8 cellular contexts compared by ENCODE assay signal in the genomic region with DNA sequence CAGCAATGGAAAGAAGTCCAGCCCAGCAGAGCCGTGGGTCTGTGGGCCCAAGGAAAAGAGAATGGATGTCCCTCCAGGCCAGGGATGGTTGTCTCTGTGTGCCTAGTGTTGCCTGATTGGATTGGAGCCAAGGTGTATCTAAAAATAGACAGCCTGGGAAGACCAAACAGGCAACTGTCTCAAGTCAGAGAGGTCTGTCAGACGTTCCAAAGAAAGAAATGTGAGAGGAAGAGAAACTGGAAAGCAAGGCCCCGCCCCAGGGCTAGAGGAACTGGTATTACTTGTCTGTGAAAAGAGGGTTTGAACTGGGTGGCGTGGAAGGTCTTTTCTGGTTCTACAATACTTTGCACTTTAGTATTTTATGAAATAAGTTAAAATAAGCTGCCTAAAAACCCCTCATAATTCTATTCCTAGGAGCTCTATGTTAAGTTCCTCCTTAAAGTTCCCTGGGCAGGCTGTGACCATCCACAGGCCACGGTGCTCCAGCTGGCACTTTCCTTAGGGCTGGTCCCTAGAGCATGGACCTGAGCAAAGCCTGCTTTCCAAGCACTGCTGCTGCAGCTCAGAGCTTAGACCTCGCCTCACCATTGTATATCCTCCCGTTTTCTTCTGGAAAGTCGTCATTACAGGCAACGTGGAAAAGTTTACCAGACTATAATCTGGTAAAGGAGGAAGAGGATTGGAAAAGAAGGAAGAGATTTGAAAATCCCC.
A peak's percentile ranks its signal among the peaks of the same experiment; 100 is the strongest.
DNase-seq lines count a peak whose midpoint lies in the region; ATAC-seq and TF ChIP-seq lines count a peak whose summit lies in the region.
"Had no signal": no experiment of that assay in that cellular context is flagged by ENCODE, and none has a peak within 500 bp of the region (broad histone marks: within the 10 kb centered on the region; RNA-seq: fewer than 3 reads in every experiment).

No MANE protein-coding gene starts in this region.

- no peaks in the 10 kb centered on the region for H3K4me1 ChIP-seq in ascending aorta
- H3K4me1 ChIP-seq in right cardiac atrium (ENCODE audit: control insufficient read depth, insufficient read depth, low read length) = peaks cover 10% of the 10 kb centered on the region
- H3K4me1 ChIP-seq in thyroid gland = peaks cover 6 to 20% of the 10 kb centered on the region in 2 donors

- ATAC-seq in right cardiac atrium (peak; percentile 55 to 72), HG02642 (IDR thresholded peaks at IDR 0.05; ENCODE audit: poor library complexity, unreplicated experiment) (no peak), HG03521 (IDR thresholded peaks at IDR 0.05; ENCODE audit: unreplicated experiment) (no peak)

- H3K36me3 ChIP-seq in ascending aorta = no peaks in the 10 kb centered on the region
- no peaks in the 10 kb centered on the region for H3K36me3 ChIP-seq in thyroid gland

- intact Hi-C loops in ascending aorta (cut with DNase I) = no loop called here
- intact Hi-C loops in right cardiac atrium (cut with DNase I) = no loop called here
- intact Hi-C loops in thyroid gland (cut with DNase I) = no loop called here

- H3K27ac ChIP-seq in ascending aorta (peak overlapping the region; percentile 37 to 53), right cardiac atrium (ENCODE audit: low read length) (peak overlapping the region; percentile 53), thyroid gland (no peak overlapping the region)

- DNase-seq in LNCaP clone FGC (ENCODE audit: low read depth) = peak; percentile 65
- DNase-seq in ascending aorta (ENCODE audit: low spot score in 2 of 2) = no peak
- DNase-seq in right cardiac atrium = peak; percentile 36 to 73 (median 65)
- peak; percentile 27 to 31 for DNase-seq in thyroid gland
- DNase-seq in activated CD4-positive, alpha-beta T cell treated with anti-CD3 and anti-CD28 coated beads, Interleukin-2, amount 50 U/mL, for 4 hours = no peak
- DNase-seq: NCI-H226 had no signal

- no peaks in the 10 kb centered on the region for H3K9me3 ChIP-seq in ascending aorta
- no peaks in the 10 kb centered on the region for H3K9me3 ChIP-seq in right cardiac atrium (ENCODE audit: control insufficient read depth, low read length)
- H3K9me3 ChIP-seq in thyroid gland = no peaks in the 10 kb centered on the region

- H3K4me3 ChIP-seq in LNCaP clone FGC (ENCODE audit: low read depth, low read length) = no peak overlapping the region
- H3K4me3 ChIP-seq in ascending aorta = no peak overlapping the region
- no peak overlapping the region for H3K4me3 ChIP-seq in right cardiac atrium (ENCODE audit: low read length)
- H3K4me3 ChIP-seq in thyroid gland (replicated peaks in 1 of 3) = no peak overlapping the region

- WGBS in right cardiac atrium = 36% methylated on average over 9 of the region's 9 CpGs
- WGBS in thyroid gland, 2 donors = 64 to 67% methylated on average over 9 of the region's 9 CpGs

- no peak for TF ChIP-seq CTCF in LNCaP clone FGC (IDR thresholded peaks at IDR 0.05; ENCODE audit: control insufficient read depth, extremely low read depth, insufficient read depth)
- TF ChIP-seq CTCF in ascending aorta (IDR thresholded peaks at IDR 0.05) = no peak
- no peak for TF ChIP-seq CTCF in thyroid gland (IDR thresholded peaks at IDR 0.05)

- H3K27me3 ChIP-seq in ascending aorta = no peaks in the 10 kb centered on the region
- H3K27me3 ChIP-seq in right cardiac atrium (ENCODE audit: control insufficient read depth, insufficient read depth) = no peaks in the 10 kb centered on the region
- no peaks in the 10 kb centered on the region for H3K27me3 ChIP-seq in thyroid gland

- no peak for TF ChIP-seq POLR2A in thyroid gland (IDR thresholded peaks at IDR 0.05)

Comparison
In these comparisons a context has a peak if more than half of its experiments do, and no peak if none do; other contexts are left out.
1. DNase-seq: peak in LNCaP clone FGC (single experiment), right cardiac atrium (3 of 3) and thyroid gland (2 of 2); none in ascending aorta (0 of 2) and activated CD4-positive, alpha-beta T cell treated with anti-CD3 and anti-CD28 coated beads, Interleukin-2, amount 50 U/mL, for 4 hours (0 of 2).
2. H3K27ac ChIP-seq: peak in ascending aorta (2 of 2) and right cardiac atrium (single experiment); none in thyroid gland (0 of 3).
3. ATAC-seq: peak in right cardiac atrium (2 of 2); none in HG02642 (single experiment) and HG03521 (single experiment).